ENCODE assay signal across 1 cellular context in the genomic region with DNA sequence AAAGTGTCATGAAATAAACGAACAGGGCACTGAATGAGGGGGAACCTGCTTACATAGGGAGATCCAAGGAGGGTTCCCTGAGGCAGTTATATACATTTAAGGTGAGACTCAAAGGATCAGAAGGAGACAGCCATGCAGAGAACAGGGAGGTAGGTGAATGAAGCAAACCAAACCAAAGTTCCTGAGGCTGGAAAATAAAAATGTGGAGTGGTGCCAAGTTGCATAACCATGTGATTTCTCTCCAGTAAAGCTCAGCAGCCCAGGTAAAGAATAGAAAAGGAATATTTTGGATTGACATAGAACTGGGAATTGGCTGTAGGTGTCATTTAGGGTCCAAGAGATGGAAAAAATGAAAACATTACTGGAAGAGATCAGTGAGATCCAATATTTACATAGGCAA.
TF ChIP-seq lines count a peak whose summit lies in the region.

No MANE protein-coding gene starts in this region.

TF ChIP-seq in HepG2, 621 proteins besides CTCF, POLR2A, EP300 and RAD21:
- TF ChIP-seq ZXDC (CRISPR knock-in tag; IDR thresholded peaks at IDR 0.05) (no peak), KAT2B (IDR thresholded peaks at IDR 0.05; ENCODE audit: borderline replicate concordance, low read depth, low read length) (no peak), ZNF362 (CRISPR knock-in tag; IDR thresholded peaks at IDR 0.05; ENCODE audit: borderline replicate concordance) (no peak), ZFP1 (CRISPR knock-in tag; IDR thresholded peaks at IDR 0.05) (no peak)
- TF ChIP-seq, protein P1, sequence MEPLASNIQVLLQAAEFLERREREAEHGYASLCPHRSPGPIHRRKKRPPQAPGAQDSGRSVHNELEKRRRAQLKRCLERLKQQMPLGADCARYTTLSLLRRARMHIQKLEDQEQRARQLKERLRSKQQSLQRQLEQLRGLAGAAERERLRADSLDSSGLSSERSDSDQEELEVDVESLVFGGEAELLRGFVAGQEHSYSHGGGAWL (CRISPR knock-in tag; IDR thresholded peaks at IDR 0.05) = no peak
